ENCODE assay signal across 8 cellular contexts in the genomic region with DNA sequence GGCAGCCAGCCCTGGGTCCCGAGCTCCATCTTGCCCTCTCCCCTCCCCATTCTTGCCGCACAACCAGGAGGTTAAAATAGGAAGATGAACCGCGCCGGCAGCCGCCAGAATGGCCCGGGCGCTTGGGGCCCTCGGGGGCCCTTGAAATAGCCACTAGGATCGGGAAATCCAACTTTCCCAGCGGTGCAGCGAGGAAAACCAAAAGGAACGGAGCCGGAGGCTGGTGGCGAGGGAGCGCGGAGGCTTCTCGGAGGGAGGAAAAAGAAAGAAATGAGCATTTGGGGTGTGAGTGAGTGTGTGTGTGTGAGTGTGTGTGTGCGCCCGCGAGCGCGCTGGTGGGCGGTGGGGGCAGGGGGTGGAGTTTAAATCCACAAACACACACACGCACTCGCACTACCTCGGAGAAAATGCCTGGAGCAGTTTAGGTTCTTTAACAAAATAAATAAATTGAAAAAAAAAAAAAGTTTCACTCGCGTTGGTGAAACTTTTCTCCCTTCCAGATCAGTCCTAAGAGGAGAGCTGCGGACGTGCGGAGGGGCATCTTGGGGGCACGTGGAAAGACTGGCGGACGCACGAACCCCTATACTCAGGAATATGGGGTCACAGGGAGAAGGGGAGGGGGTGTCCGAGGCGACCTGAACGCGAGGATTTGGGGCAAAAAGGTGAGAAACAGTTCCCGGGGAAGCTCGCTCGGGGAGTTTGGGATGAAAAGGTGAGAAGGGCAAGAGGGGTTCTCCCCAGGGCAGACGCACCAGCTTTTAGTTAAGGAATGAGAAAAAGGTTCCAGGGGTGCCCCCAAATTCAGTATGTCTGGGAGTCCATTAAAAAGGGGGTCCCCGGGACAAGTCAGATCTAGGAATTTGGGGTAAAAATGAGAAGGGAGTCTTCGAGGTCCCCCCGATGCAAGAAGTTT. TPM values are rescaled to one million over a fixed set of nuclear protein-coding genes. Genes with fewer than 3 reads are reported as not detected.
A peak's percentile ranks its signal among the peaks of the same experiment; 100 is the strongest.
DNase-seq lines count a peak whose midpoint lies in the region; ATAC-seq, FAIRE-seq and TF ChIP-seq lines count a peak whose summit lies in the region.

No MANE protein-coding gene starts in this region.

- intact Hi-C loops in endothelial cell of umbilical vein (cut with micrococcal nuclease): loop anchor here (1.0 kb wide), 1 partner anchor 9 kb away; no protein-coding TSS in a partner anchor

- H3K36me3 ChIP-seq in endothelial cell of umbilical vein (ENCODE audit: control insufficient read depth in 2 of 2, extremely low read depth in 1 of 2, insufficient read depth in 2 of 2, low read length in 2 of 2): no peaks in the 10 kb centered on the region

- dilution Hi-C loops in endothelial cell of umbilical vein (cut with MboI; ENCODE audit: extremely low pct_ligation_motif_present, low sequenced_read_pairs): no loop called here

- H3K27ac Mint-ChIP-seq in stimulated activated naive B cell treated with anti-CD40 and anti-IgM and Interleukin-4, amounts not matched to agents 10 μg/mL and 1 μg/mL and 100 μg/mL, for 72 hours: peak overlapping the region; percentile 90

- no peak for TF ChIP-seq CTCF in endothelial cell of umbilical vein (IDR thresholded peaks at IDR 0.05; ENCODE audit: extremely low read depth in 1 of 2, insufficient read depth in 1 of 2, low read depth in 1 of 2, low read length in 2 of 2)

- H3K9me1 ChIP-seq in endothelial cell of umbilical vein (replicated peaks; ENCODE audit: control insufficient read depth, extremely low read depth, insufficient read depth, low read length): no peaks in the 10 kb centered on the region

- POLR2A ChIA-PET in endothelial cell of umbilical vein (lab: Charles Lee): interaction anchor here (1.3 kb wide), 1 partner anchor 44 kb away, joined by 4 read pairs; no protein-coding TSS in a partner anchor

- H3K27ac ChIP-seq in endothelial cell of umbilical vein (ENCODE audit: insufficient read depth, low read depth, low read length): peak overlapping the region; percentile 86

- no peaks in the 10 kb centered on the region for H3K9me3 ChIP-seq in endothelial cell of umbilical vein (replicated peaks; ENCODE audit: control insufficient read depth, insufficient read depth, low read length)

- H3K4me1 ChIP-seq in endothelial cell of umbilical vein (ENCODE audit: control insufficient read depth, extremely low read depth, insufficient read depth, low read length): peaks cover 15% of the 10 kb centered on the region

- peak overlapping the region; percentile 39 for H2AFZ ChIP-seq in endothelial cell of umbilical vein (ENCODE audit: low read depth, low read length)

- CTCF ChIA-PET in endothelial cell of umbilical vein (lab: Charles Lee): interaction anchor here (1.2 to 1.8 kb wide), 4 partner anchors 9 to 61 kb away, joined by 4 to 10 read pairs (median 6); no protein-coding TSS in a partner anchor

- H3K79me2 ChIP-seq in endothelial cell of umbilical vein (ENCODE audit: control insufficient read depth, insufficient read depth, low read length): peaks cover 28% of the 10 kb centered on the region

- no peaks in the 10 kb centered on the region for H3K9me3 Mint-ChIP-seq in stimulated activated naive B cell treated with anti-CD40 and anti-IgM and Interleukin-4, amounts not matched to agents 10 μg/mL and 1 μg/mL and 100 μg/mL, for 72 hours

- peak overlapping the region; percentile 78 to 96 (median 80) for H3K4me3 ChIP-seq in endothelial cell of umbilical vein (replicated peaks in 1 of 3; ENCODE audit: insufficient read depth in 1 of 3, low read depth in 1 of 3, low read length in 3 of 3)

- H3K4me2 ChIP-seq in endothelial cell of umbilical vein (ENCODE audit: insufficient read depth, low read length): peak overlapping the region; percentile 94

- H3K4me3 Mint-ChIP-seq in stimulated activated naive B cell treated with anti-CD40 and anti-IgM and Interleukin-4, amounts not matched to agents 10 μg/mL and 1 μg/mL and 100 μg/mL, for 72 hours: peak overlapping the region; percentile 91 to 92

- no peak for TF ChIP-seq POLR2A in endothelial cell of umbilical vein (IDR thresholded peaks at IDR 0.05; ENCODE audit: low read depth, low read length)

- H3K36me3 Mint-ChIP-seq in stimulated activated naive B cell treated with anti-CD40 and anti-IgM and Interleukin-4, amounts not matched to agents 10 μg/mL and 1 μg/mL and 100 μg/mL, for 72 hours: peaks cover 0 to 7% of the 10 kb centered on the region in 2 donors

- ATAC-seq in stimulated activated naive B cell treated with anti-CD40 and anti-IgM and Interleukin-4, amounts not matched to agents 10 μg/mL and 1 μg/mL and 100 μg/mL, for 72 hours (replicated peaks): no peak
- no peak for ATAC-seq in GM18511 (IDR thresholded peaks at IDR 0.05; ENCODE audit: unreplicated experiment)

- DNase-seq in DMS153 treated with DMSO at 0.1 percent for 48 hours (lab: John Stamatoyannopoulos, UW; ENCODE audit: unreplicated experiment) (peak; percentile 35), NCI-H1417 treated with DMSO at 0.1 percent for 48 hours (lab: John Stamatoyannopoulos, UW) (peak; percentile 5), endothelial cell of umbilical vein (ENCODE audit: low read depth, low spot score) (peak; percentile 72), mucosa of gallbladder (ENCODE audit: low spot score) (peak; percentile 62), SKM-1 (lab: John Stamatoyannopoulos, UW; ENCODE audit: unreplicated experiment) (no peak)
- DNase-seq in activated CD8-positive, alpha-beta memory T cell treated with anti-CD3 and anti-CD28 coated beads for 24 hours: peak; percentile 79
- no peak for DNase-seq in stimulated activated naive B cell treated with anti-CD40 and anti-IgM and Interleukin-4, amounts not matched to agents 10 μg/mL and 1 μg/mL and 100 μg/mL, for 72 hours

- BruUV-seq in endothelial cell of umbilical vein (replicated peaks; lab: Mats Ljungman, UMichigan): no TSS peak

- H3K9ac ChIP-seq in endothelial cell of umbilical vein (replicated peaks; ENCODE audit: extremely low read depth, insufficient read depth, low read length): peak overlapping the region; percentile 97

- no peaks in the 10 kb centered on the region for H3K27me3 ChIP-seq in endothelial cell of umbilical vein (ENCODE audit: control insufficient read depth in 2 of 2, insufficient read depth in 2 of 2, low read length in 2 of 2)

- FAIRE-seq in endothelial cell of umbilical vein (lab: Jason Lieb, UNC): peak; percentile 69

- H3K27me3 Mint-ChIP-seq in stimulated activated naive B cell treated with anti-CD40 and anti-IgM and Interleukin-4, amounts not matched to agents 10 μg/mL and 1 μg/mL and 100 μg/mL, for 72 hours: peaks cover 31 to 43% of the 10 kb centered on the region in 2 donors

- H4K20me1 ChIP-seq in endothelial cell of umbilical vein (replicated peaks; ENCODE audit: control insufficient read depth, extremely low read depth, insufficient read depth, low read length): no peaks in the 10 kb centered on the region

- H3K4me1 Mint-ChIP-seq in stimulated activated naive B cell treated with anti-CD40 and anti-IgM and Interleukin-4, amounts not matched to agents 10 μg/mL and 1 μg/mL and 100 μg/mL, for 72 hours: peaks cover 19 to 26% of the 10 kb centered on the region in 2 donors

TF ChIP-seq in endothelial cell of umbilical vein, 7 proteins besides CTCF, POLR2A, EP300 and RAD21:
- TF ChIP-seq JUN (IDR thresholded peaks at IDR 0.05; ENCODE audit: borderline replicate concordance, insufficient read depth, insufficient read length, low read depth) (no peak), FOS (IDR thresholded peaks at IDR 0.05; ENCODE audit: borderline replicate concordance, insufficient read depth, low read length) (no peak), POLR2AphosphoS5 (IDR thresholded peaks at IDR 0.05; ENCODE audit: insufficient read depth, low read depth, low read length) (peak; percentile 44)

RNA-seq across cellular contexts. Expression of gene RFX2, which starts 1.3 kb away (rescaled TPM):
- 16.1 and 16.2 TPM in 2 replicates for total RNA-seq in endothelial cell of umbilical vein
- 19.0 and 20.6 TPM in 2 replicates for polyA plus RNA-seq in endothelial cell of umbilical vein
- polyA plus RNA-seq in endothelial cell of umbilical vein (2011; cell fraction: cytosol; rRNA removed): 11.3 and 15.3 TPM in 2 replicates
- 21.1 and 23.5 TPM in 2 replicates for polyA plus RNA-seq in endothelial cell of umbilical vein (2011; cell fraction: nucleus; rRNA removed)
- polyA plus RNA-seq in endothelial cell of umbilical vein (2012): 7.6 and 11.4 TPM in 2 replicates
- 15.6 and 17.3 TPM in 2 replicates for polyA minus RNA-seq in endothelial cell of umbilical vein
- 3.7 TPM for polyA minus RNA-seq in endothelial cell of umbilical vein (2011; cell fraction: cytosol; rRNA and poly(A)+ RNA removed)
- 21.1 and 28.7 TPM in 2 replicates for polyA minus RNA-seq in endothelial cell of umbilical vein (2011; cell fraction: nucleus; rRNA and poly(A)+ RNA removed)
- total RNA-seq in mucosa of gallbladder: 8.6 TPM

RNA-seq across cellular contexts. Expression of gene ACSBG2, which starts 26.5 kb away (rescaled TPM):
- total RNA-seq in endothelial cell of umbilical vein: not detected in 2 replicates
- polyA plus RNA-seq in endothelial cell of umbilical vein: not detected in 2 replicates
- polyA plus RNA-seq in endothelial cell of umbilical vein (2011; cell fraction: cytosol; rRNA removed): not detected in 2 replicates
- not detected in 2 replicates for polyA plus RNA-seq in endothelial cell of umbilical vein (2011; cell fraction: nucleus; rRNA removed)
- not detected in 2 replicates for polyA plus RNA-seq in endothelial cell of umbilical vein (2012)
- not detected in 2 replicates for polyA minus RNA-seq in endothelial cell of umbilical vein
- not detected for polyA minus RNA-seq in endothelial cell of umbilical vein (2011; cell fraction: cytosol; rRNA and poly(A)+ RNA removed)
- not detected in 2 replicates for polyA minus RNA-seq in endothelial cell of umbilical vein (2011; cell fraction: nucleus; rRNA and poly(A)+ RNA removed)
- not detected for total RNA-seq in mucosa of gallbladder

Comparison
In these comparisons a context has a peak if more than half of its experiments do, and no peak if none do; other contexts are left out.
1. DNase-seq: peak in DMS153 treated with DMSO at 0.1 percent for 48 hours (single experiment), NCI-H1417 treated with DMSO at 0.1 percent for 48 hours (single experiment), activated CD8-positive, alpha-beta memory T cell treated with anti-CD3 and anti-CD28 coated beads for 24 hours (single experiment), endothelial cell of umbilical vein (single experiment) and mucosa of gallbladder (single experiment); none in stimulated activated naive B cell treated with anti-CD40 and anti-IgM and Interleukin-4, amounts not matched to agents 10 μg/mL and 1 μg/mL and 100 μg/mL, for 72 hours (single experiment) and SKM-1 (single experiment).